In genomic region chrX:135009838-135010237, GRCh38 we compare ENCODE assay signal across 18 cellular contexts. TPM values are rescaled to one million over a fixed set of nuclear protein-coding genes. Genes with fewer than 3 reads are reported as not detected.
"Had no signal": no experiment of that assay in that cellular context is flagged by ENCODE, and none has a peak within 500 bp of the region (broad histone marks: within the 10 kb centered on the region; RNA-seq: fewer than 3 reads in every experiment).

No MANE protein-coding gene starts in this region.

- H3K4me3 Mint-ChIP-seq: dendritic cell treated with granulocyte-macrophage colony-stimulating factor and Interleukin-4, amounts not matched to agents 40 ng/mL and 50 ng/mL, for 4 days; effector memory CD8-positive, alpha-beta T cell; memory B cell; mesothelial cell of epicardium; natural killer cell; neural progenitor cell had no signal

- H3K36me3 ChIP-seq: left ventricle myocardium inferior, lower lobe of right lung, neural progenitor cell, ovary, right atrium auricular region, sigmoid colon had no signal

- H3K4me2 ChIP-seq: neural progenitor cell had no signal

- H2AFZ ChIP-seq: neural progenitor cell had no signal

- H3K9me3 Mint-ChIP-seq: dendritic cell treated with granulocyte-macrophage colony-stimulating factor and Interleukin-4, amounts not matched to agents 40 ng/mL and 50 ng/mL, for 4 days; effector memory CD8-positive, alpha-beta T cell; memory B cell; natural killer cell; neural progenitor cell had no signal

- H3K9me3 ChIP-seq: left ventricle myocardium inferior, lower lobe of right lung, ovary, right atrium auricular region, sigmoid colon had no signal

- H3K27ac ChIP-seq: foreskin keratinocyte, left ventricle myocardium inferior, lower lobe of right lung, neural progenitor cell, ovary, right atrium auricular region, sigmoid colon, skin epidermis had no signal

- H3K27me3 ChIP-seq: foreskin keratinocyte, neural progenitor cell, ovary, right atrium auricular region, sigmoid colon had no signal

- ATAC-seq: effector memory CD8-positive, alpha-beta T cell; foreskin keratinocyte; left cardiac atrium; lower lobe of right lung; natural killer cell had no signal

- H3K4me3 ChIP-seq: left ventricle myocardium inferior, lower lobe of right lung, neural progenitor cell, ovary, right atrium auricular region, sigmoid colon, skin epidermis had no signal

- H3K4me1 Mint-ChIP-seq: memory B cell, natural killer cell, neural progenitor cell had no signal

- H3K9ac ChIP-seq: neural progenitor cell had no signal

- H3K27me3 Mint-ChIP-seq: effector memory CD8-positive, alpha-beta T cell had no signal

- H3K36me3 Mint-ChIP-seq: memory B cell, mesothelial cell of epicardium, natural killer cell, neural progenitor cell had no signal

- H3K4me1 ChIP-seq: foreskin keratinocyte, left ventricle myocardium inferior, lower lobe of right lung, neural progenitor cell, right atrium auricular region, sigmoid colon had no signal

- H3K27ac Mint-ChIP-seq: dendritic cell treated with granulocyte-macrophage colony-stimulating factor and Interleukin-4, amounts not matched to agents 40 ng/mL and 50 ng/mL, for 4 days; effector memory CD8-positive, alpha-beta T cell; memory B cell; mesothelial cell of epicardium; natural killer cell; neural progenitor cell had no signal

- DNase-seq: effector memory CD8-positive, alpha-beta T cell; foreskin keratinocyte; kidney; left cardiac atrium; left ventricle myocardium inferior; lower lobe of right lung; natural killer cell; nucleus accumbens; ovary; sigmoid colon; stimulated activated CD4-positive, alpha-beta T cell treated with anti-CD3 and anti-CD28 coated beads, Interleukin-12 subunit alpha, Interleukin-12 subunit beta, amount 100 ng/mL, for 4 hours; stimulated activated naive CD4-positive, alpha-beta T cell had no signal

RNA-seq across cellular contexts. Expression of gene RTL8B, which starts 12.5 kb away (rescaled TPM):
- total RNA-seq: natural killer cell had no signal
